Comparison of ENCODE assay signal across 1 cellular context in genomic region chr11:1844221-1845094, GRCh38.
TF ChIP-seq lines count a peak whose summit lies in the region.

No MANE protein-coding gene starts in this region.

TF ChIP-seq in K562, 482 proteins besides CTCF, POLR2A, EP300 and RAD21 (continued from another document):
- TF ChIP-seq THRB (CRISPR knock-in tag; conservative IDR thresholded peaks at IDR 0.05) (peak; percentile 64; the same call in 1 of the 2 replicates), RBM14 (IDR thresholded peaks at IDR 0.05; ENCODE audit: borderline replicate concordance, insufficient read depth, low read depth, low read length) (no peak), CBFA2T3 (IDR thresholded peaks at IDR 0.05) (peak; percentile 91), HBP1 (CRISPR knock-in tag; IDR thresholded peaks at IDR 0.05) (peak; percentile 85; the same call in 1 of the 2 replicates), ZNF217 (CRISPR knock-in tag; IDR thresholded peaks at IDR 0.05) (no peak), THRA (IDR thresholded peaks at IDR 0.05) (no peak), ARID3B (CRISPR knock-in tag; IDR thresholded peaks at IDR 0.05; ENCODE audit: borderline replicate concordance) (no peak), FOXJ3 (CRISPR knock-in tag; IDR thresholded peaks at IDR 0.05) (peak; percentile 67; the same call in 1 of the 2 replicates), ELF1 (tag; IDR thresholded peaks at IDR 0.05) (no peak), CBFB (CRISPR knock-in tag; IDR thresholded peaks at IDR 0.05) (0 out of 2 replicates have a peak, but pooled peaks have one; percentile 36), ATF4 (CRISPR knock-in tag; IDR thresholded peaks at IDR 0.05) (no peak), RBBP5 (IDR thresholded peaks at IDR 0.05; ENCODE audit: borderline replicate concordance, insufficient read depth, low read length, poor library complexity, severe bottlenecking) (peak; percentile 20), MEF2A (IDR thresholded peaks at IDR 0.05; ENCODE audit: control insufficient read depth, low read depth, low read length) (no peak), CCNT2 (IDR thresholded peaks at IDR 0.05; ENCODE audit: borderline replicate concordance, extremely low read depth, insufficient read length, low read depth, low read length) (no peak), CXXC5 (CRISPR knock-in tag; IDR thresholded peaks at IDR 0.05) (peak; percentile 73), POLR3A (IDR thresholded peaks at IDR 0.05; ENCODE audit: borderline replicate concordance, extremely low read depth, insufficient read depth, insufficient read length) (no peak), SPI1 (IDR thresholded peaks at IDR 0.05; ENCODE audit: borderline replicate concordance, low read depth, low read length) (no peak), ZEB2 (IDR thresholded peaks at IDR 0.05) (peak; percentile 35; the same call in 1 of the 2 replicates), ADNP (tag; IDR thresholded peaks at IDR 0.05) (no peak), GTF2F1 (IDR thresholded peaks at IDR 0.05; ENCODE audit: low read depth, low read length) (no peak), FOXK2 (conservative IDR thresholded peaks at IDR 0.05 in 1 of 2, IDR thresholded peaks at IDR 0.05 in 1 of 2; ENCODE audit: low read depth in 2 of 2) (peak; percentile 74 to 84), SMAD4 (CRISPR knock-in tag; conservative IDR thresholded peaks at IDR 0.05) (peak; percentile 83), TAF7 (tag; IDR thresholded peaks at IDR 0.05) (no peak), FOSL1 (tag; conservative IDR thresholded peaks at IDR 0.05) (peak; percentile 50), NCOA4 (IDR thresholded peaks at IDR 0.05; ENCODE audit: partially characterized antibody) (peak; percentile 91), PTRF (tag; IDR thresholded peaks at IDR 0.05) (no peak), HDAC6 (IDR thresholded peaks at IDR 0.05; ENCODE audit: low read depth, low read length) (no peak), ZNF740 (CRISPR knock-in tag; IDR thresholded peaks at IDR 0.05) (no peak), ZNF740 (tag; IDR thresholded peaks at IDR 0.05) (no peak), SRSF3 (IDR thresholded peaks at IDR 0.05; ENCODE audit: insufficient read depth, low read length) (no peak), ZNF280A (IDR thresholded peaks at IDR 0.05; ENCODE audit: low read depth, partially characterized antibody) (no peak), ARID4B (CRISPR knock-in tag; IDR thresholded peaks at IDR 0.05) (no peak), NFE2L1 (tag; IDR thresholded peaks at IDR 0.05; ENCODE audit: borderline replicate concordance, low read depth) (no peak), HNRNPH1 (optimal IDR thresholded peaks at IDR 0.05; ENCODE audit: low read depth, low read length) (no peak), MCM7 (IDR thresholded peaks at IDR 0.05) (no peak), ETS2 (tag; IDR thresholded peaks at IDR 0.05; ENCODE audit: borderline replicate concordance, poor library complexity, severe bottlenecking) (no peak), POLR2AphosphoS5 (IDR thresholded peaks at IDR 0.05; ENCODE audit: control insufficient read depth, insufficient read depth, low read depth, low read length) (peak; percentile 63), NR0B1 (IDR thresholded peaks at IDR 0.05; ENCODE audit: partially characterized antibody) (no peak), TRIM28 (IDR thresholded peaks at IDR 0.05) (no peak)
TF ChIP-seq in K562: peak in this region for 116.
